1 cellular context compared by ENCODE assay signal in the genomic region with DNA sequence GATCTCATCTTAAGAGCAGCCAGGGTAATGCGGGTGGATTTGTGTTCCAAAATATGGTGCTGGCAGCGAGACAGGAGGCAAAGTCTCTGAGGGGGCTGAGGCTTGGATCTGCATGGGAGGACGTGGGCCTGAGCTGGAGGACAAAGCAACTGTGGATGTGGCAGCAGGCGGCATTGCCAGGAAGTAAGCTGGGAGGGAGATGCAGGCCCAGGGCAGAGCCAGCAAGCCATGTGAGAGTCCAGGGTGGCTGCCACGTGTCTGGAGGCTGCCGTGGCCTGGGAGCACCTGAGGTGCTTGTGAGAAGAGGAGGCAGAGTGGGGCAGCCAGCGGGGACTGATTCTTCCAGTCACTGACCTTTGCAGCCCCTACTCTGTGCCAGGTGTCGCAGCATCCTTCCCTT.
TF ChIP-seq lines count a peak whose summit lies in the region.

No MANE protein-coding gene starts in this region.

TF ChIP-seq in H1, 55 proteins besides CTCF, POLR2A, EP300 and RAD21 (continued from another document):
- no peak for TF ChIP-seq GABPA (IDR thresholded peaks at IDR 0.05; ENCODE audit: borderline replicate concordance, insufficient read depth, low read length)
- TF ChIP-seq SAP30 (IDR thresholded peaks at IDR 0.05; ENCODE audit: insufficient read depth, insufficient replicate concordance, low read length), result no peak
- TF ChIP-seq CBX8 (IDR thresholded peaks at IDR 0.05; ENCODE audit: borderline replicate concordance, low read depth, low read length), result no peak
- no peak for TF ChIP-seq MAFK (IDR thresholded peaks at IDR 0.05; ENCODE audit: low read depth, low read length)
- no peak for TF ChIP-seq MAX (IDR thresholded peaks at IDR 0.05)
- TF ChIP-seq ATF2 (IDR thresholded peaks at IDR 0.05; ENCODE audit: low read length), result no peak
